1 cellular context compared by ENCODE assay signal in genomic region chr14:31890202-31890601, GRCh38.
TF ChIP-seq lines count a peak whose summit lies in the region.

No MANE protein-coding gene starts in this region.

TF ChIP-seq in HEK293, 187 proteins besides CTCF, POLR2A, EP300 and RAD21 (continued from another document):
- TF ChIP-seq ZNF266 (tag by site-specific recombination; IDR thresholded peaks at IDR 0.05; ENCODE audit: low read depth): peak; percentile 53; the same call in 1 of the 2 replicates
- TF ChIP-seq ZBTB8A (tag by site-specific recombination; IDR thresholded peaks at IDR 0.05): peak; percentile 73
- TF ChIP-seq ZNF202 (tag by site-specific recombination; IDR thresholded peaks at IDR 0.05; ENCODE audit: borderline replicate concordance): peak; percentile 71; the same call in 1 of the 2 replicates
